10 cellular contexts compared by ENCODE assay signal in the genomic region with DNA sequence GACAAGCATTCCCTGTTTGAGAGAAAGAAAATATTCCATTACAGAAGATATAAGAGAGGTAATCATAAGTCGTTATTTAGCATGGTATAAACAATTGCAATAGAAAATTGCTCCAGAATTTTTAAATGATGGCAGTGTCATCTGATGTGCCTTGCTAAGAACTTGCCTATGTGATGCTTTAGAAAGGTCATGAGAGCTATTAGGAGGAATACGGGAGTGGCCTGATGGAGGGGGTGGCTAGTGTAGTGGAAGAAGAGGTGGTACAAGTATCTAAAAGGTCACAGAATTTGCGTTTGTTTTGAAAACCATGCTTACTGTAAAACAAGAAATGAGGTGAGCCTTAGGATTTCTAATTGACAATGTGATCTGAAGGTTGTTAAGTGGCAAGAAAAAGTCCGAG.
"Had no signal": no experiment of that assay in that cellular context is flagged by ENCODE, and none has a peak within 500 bp of the region (broad histone marks: within the 10 kb centered on the region; RNA-seq: fewer than 3 reads in every experiment).

No MANE protein-coding gene starts in this region.

- H3K4me1 ChIP-seq: HAP-1 had no signal

- ATAC-seq: HCT116, K562 had no signal

- DNase-seq: GOT3, HFFc6, IMR-90, KG1 had no signal

- H3K4me3 ChIP-seq: HAP-1, K562 had no signal

- H3K27ac ChIP-seq: HL-60 had no signal

- H3K36me3 ChIP-seq: HAP-1 had no signal

- FAIRE-seq: H54, HTR-8/SVneo, K562 had no signal

- H3K9me3 ChIP-seq: HAP-1 had no signal
